ENCODE assay signal across 1 cellular context in genomic region chr10:43390791-43391190, GRCh38.
TF ChIP-seq lines count a peak whose summit lies in the region.

No MANE protein-coding gene starts in this region.

TF ChIP-seq in WTC11, 78 proteins besides CTCF, POLR2A, EP300 and RAD21 (continued from another document):
- TF ChIP-seq NR1H2 (CRISPR knock-in tag; IDR thresholded peaks at IDR 0.05) (no peak), MAX (CRISPR knock-in tag; IDR thresholded peaks at IDR 0.05) (no peak), RORB (CRISPR knock-in tag; IDR thresholded peaks at IDR 0.05) (no peak), NR2C2 (CRISPR knock-in tag; IDR thresholded peaks at IDR 0.05) (no peak), JUN (CRISPR knock-in tag; IDR thresholded peaks at IDR 0.05) (no peak), USF1 (CRISPR knock-in tag; IDR thresholded peaks at IDR 0.05) (no peak), EMX1 (CRISPR knock-in tag; IDR thresholded peaks at IDR 0.05) (no peak)
